ENCODE assay signal across 1 cellular context in the genomic region with DNA sequence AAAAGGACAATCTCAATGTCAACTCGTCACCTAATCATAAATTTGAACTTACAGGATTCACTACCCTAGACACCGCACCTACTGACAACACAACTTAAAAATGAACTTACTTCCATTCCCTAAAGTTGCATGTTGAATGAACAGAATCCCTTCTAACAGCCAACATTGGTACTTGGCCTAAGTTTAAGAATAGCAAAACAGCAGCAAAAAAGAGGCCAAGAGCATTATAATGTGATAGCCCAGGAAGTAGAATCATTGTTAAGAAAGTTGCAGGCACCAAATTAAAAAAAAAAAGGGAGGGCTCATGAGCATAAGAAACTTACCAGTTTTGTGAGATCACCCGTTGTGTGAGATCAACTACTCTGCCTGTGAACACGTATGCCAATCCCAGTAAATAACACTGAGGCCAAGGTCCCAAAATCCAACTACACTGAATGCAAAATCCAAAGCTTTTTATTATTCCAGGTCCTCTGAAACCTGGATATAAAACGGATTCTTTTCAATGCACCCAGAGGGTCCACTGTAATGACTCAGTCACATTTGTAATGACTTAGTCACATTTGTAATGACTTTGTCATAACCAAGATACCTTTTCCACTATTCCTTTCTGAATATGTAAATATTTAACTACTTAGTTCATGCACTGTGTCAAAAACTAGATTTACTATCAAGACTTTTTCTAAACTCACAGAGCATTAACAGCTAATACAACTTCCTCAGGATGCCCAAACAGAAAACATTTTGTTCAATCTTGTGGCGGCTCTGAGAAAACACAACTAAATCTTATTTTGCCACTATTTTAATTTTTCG.
TF ChIP-seq lines count a peak whose summit lies in the region.

No MANE protein-coding gene starts in this region.

TF ChIP-seq in K562, 482 proteins besides CTCF, POLR2A, EP300 and RAD21 (continued from another document):
- TF ChIP-seq, protein P1, sequence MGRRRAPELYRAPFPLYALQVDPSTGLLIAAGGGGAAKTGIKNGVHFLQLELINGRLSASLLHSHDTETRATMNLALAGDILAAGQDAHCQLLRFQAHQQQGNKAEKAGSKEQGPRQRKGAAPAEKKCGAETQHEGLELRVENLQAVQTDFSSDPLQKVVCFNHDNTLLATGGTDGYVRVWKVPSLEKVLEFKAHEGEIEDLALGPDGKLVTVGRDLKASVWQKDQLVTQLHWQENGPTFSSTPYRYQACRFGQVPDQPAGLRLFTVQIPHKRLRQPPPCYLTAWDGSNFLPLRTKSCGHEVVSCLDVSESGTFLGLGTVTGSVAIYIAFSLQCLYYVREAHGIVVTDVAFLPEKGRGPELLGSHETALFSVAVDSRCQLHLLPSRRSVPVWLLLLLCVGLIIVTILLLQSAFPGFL (CRISPR knock-in tag; IDR thresholded peaks at IDR 0.05): no peak
- TF ChIP-seq SP2 (IDR thresholded peaks at IDR 0.05; ENCODE audit: extremely low read depth, low read depth, low read length, poor library complexity, severe bottlenecking): no peak
- peak; percentile 59; the same call in 1 of the 2 replicates for TF ChIP-seq ILF3 (IDR thresholded peaks at IDR 0.05; ENCODE audit: borderline replicate concordance)
- no peak for TF ChIP-seq MED1 (CRISPR knock-in tag; IDR thresholded peaks at IDR 0.05; ENCODE audit: borderline replicate concordance)
- no peak for TF ChIP-seq FOXK2 (conservative IDR thresholded peaks at IDR 0.05 in 1 of 2, IDR thresholded peaks at IDR 0.05 in 1 of 2; ENCODE audit: low read depth in 2 of 2)
- peak; percentile 75 for TF ChIP-seq EWSR1 (IDR thresholded peaks at IDR 0.05; ENCODE audit: borderline replicate concordance, low read depth, partially characterized antibody)
- no peak for TF ChIP-seq HMG20B (CRISPR knock-in tag; IDR thresholded peaks at IDR 0.05)
- no peak for TF ChIP-seq ZBTB34 (CRISPR knock-in tag; IDR thresholded peaks at IDR 0.05)
- no peak for TF ChIP-seq PYGO2 (tag; IDR thresholded peaks at IDR 0.05)
- no peak for TF ChIP-seq TAF1 (IDR thresholded peaks at IDR 0.05; ENCODE audit: control insufficient read depth, extremely low read depth, insufficient read depth, low read length, severe bottlenecking)
- 0 out of 2 replicates have a peak, but pooled peaks have one; percentile 12 for TF ChIP-seq ZNF384 (IDR thresholded peaks at IDR 0.05; ENCODE audit: low read depth, low read length)
- TF ChIP-seq, protein P2, sequence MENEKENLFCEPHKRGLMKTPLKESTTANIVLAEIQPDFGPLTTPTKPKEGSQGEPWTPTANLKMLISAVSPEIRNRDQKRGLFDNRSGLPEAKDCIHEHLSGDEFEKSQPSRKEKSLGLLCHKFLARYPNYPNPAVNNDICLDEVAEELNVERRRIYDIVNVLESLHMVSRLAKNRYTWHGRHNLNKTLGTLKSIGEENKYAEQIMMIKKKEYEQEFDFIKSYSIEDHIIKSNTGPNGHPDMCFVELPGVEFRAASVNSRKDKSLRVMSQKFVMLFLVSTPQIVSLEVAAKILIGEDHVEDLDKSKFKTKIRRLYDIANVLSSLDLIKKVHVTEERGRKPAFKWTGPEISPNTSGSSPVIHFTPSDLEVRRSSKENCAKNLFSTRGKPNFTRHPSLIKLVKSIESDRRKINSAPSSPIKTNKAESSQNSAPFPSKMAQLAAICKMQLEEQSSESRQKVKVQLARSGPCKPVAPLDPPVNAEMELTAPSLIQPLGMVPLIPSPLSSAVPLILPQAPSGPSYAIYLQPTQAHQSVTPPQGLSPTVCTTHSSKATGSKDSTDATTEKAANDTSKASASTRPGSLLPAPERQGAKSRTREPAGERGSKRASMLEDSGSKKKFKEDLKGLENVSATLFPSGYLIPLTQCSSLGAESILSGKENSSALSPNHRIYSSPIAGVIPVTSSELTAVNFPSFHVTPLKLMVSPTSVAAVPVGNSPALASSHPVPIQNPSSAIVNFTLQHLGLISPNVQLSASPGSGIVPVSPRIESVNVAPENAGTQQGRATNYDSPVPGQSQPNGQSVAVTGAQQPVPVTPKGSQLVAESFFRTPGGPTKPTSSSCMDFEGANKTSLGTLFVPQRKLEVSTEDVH (IDR thresholded peaks at IDR 0.05; ENCODE audit: low read depth, partially characterized antibody): peak; percentile 18
- peak; percentile 48; the same call in 1 of the 2 replicates for TF ChIP-seq ZNF23 (CRISPR knock-in tag; IDR thresholded peaks at IDR 0.05)
- TF ChIP-seq POLR2AphosphoS2 (IDR thresholded peaks at IDR 0.05; ENCODE audit: low read length): peak; percentile 83
- no peak for TF ChIP-seq ZNF57 (CRISPR knock-in tag; IDR thresholded peaks at IDR 0.05)
- TF ChIP-seq ZNF121 (CRISPR knock-in tag; conservative IDR thresholded peaks at IDR 0.05): no peak
- peak; percentile 47 for TF ChIP-seq PML (IDR thresholded peaks at IDR 0.05; ENCODE audit: low read length)
- no peak for TF ChIP-seq USF1 (CRISPR knock-in tag; IDR thresholded peaks at IDR 0.05)
- TF ChIP-seq SIN3B (IDR thresholded peaks at IDR 0.05; ENCODE audit: low read depth): no peak
- no peak for TF ChIP-seq JUN (IDR thresholded peaks at IDR 0.05; ENCODE audit: borderline replicate concordance, low read depth, low read length)
- TF ChIP-seq JUN (CRISPR knock-in tag; IDR thresholded peaks at IDR 0.05; ENCODE audit: borderline replicate concordance): no peak
- TF ChIP-seq, protein P3, sequence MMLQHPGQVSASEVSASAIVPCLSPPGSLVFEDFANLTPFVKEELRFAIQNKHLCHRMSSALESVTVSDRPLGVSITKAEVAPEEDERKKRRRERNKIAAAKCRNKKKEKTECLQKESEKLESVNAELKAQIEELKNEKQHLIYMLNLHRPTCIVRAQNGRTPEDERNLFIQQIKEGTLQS (IDR thresholded peaks at IDR 0.05): no peak
- TF ChIP-seq, protein P3 (CRISPR knock-in tag; conservative IDR thresholded peaks at IDR 0.05): peak; percentile 52; the same call in 1 of the 2 replicates
- TF ChIP-seq MBD2 (IDR thresholded peaks at IDR 0.05; ENCODE audit: borderline replicate concordance, low read depth): no peak
- TF ChIP-seq SIN3A (IDR thresholded peaks at IDR 0.05; ENCODE audit: borderline replicate concordance in 2 of 2, control insufficient read depth in 1 of 2, low read depth in 2 of 2, low read length in 2 of 2): peak in 1 of 2 experiments; percentile 41; a peak in 1 of 4 replicates
TF ChIP-seq in K562: peak in this region for 25.
